In the genomic region with DNA sequence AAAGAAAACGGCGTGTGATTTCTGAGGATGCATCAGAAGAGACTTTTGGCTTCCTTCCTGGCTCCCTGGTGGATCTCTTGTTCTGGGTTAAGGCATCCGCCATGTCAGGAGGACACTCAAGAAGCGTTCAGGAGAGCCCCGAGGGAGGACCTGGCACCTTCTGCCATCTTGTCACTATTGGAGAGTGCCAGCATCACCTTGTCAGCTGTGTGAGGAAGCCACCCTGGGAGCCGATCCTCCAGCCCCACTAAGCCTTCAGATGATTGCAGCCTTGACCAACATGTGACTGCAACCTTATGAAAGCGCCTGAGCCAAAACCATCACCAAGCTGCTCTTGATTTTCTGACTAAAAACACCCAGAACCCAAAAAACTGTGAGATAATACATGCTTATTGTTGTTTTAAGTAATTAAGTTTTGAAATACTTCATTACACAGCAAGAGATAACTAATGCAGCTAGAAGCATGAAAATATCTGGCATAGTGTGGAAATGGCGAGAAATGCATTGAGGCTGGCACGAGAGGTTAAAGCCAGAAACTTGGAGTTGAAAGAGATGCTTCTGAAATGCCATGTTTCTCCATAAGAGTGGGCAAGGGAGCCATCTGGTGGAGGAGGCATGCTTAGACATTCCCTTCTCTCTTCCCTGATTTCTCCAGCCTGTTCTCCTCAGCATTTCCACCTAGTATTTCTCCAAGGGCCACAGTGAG, we compare ENCODE assay signal across 7 cellular contexts. TPM values are rescaled to one million over a fixed set of nuclear protein-coding genes. Genes with fewer than 3 reads are reported as not detected.
DNase-seq lines count a peak whose midpoint lies in the region; ATAC-seq and TF ChIP-seq lines count a peak whose summit lies in the region.

No MANE protein-coding gene starts in this region.

- DNase-seq in GM12865 (ENCODE audit: low read depth) (peak; percentile 71), NCI-H1105 (lab: John Stamatoyannopoulos, UW) (peak; percentile 27), T-cell (peak in 26 of 34 experiments; percentile 13 to 59 (median 44)), body of pancreas (peak; percentile 74 to 82 (median 78)), inferior parietal cortex (ENCODE audit: extremely low spot score) (peak; percentile 95)
- DNase-seq in stimulated activated CD4-positive, alpha-beta T cell treated with anti-CD3 and anti-CD28 coated beads, Interleukin-15, amount 100 ng/mL, for 1 hour (ENCODE audit: low read depth in 1 of 2, low spot score in 1 of 2), result peak; percentile 10 to 13

- no peaks in the 10 kb centered on the region for H3K36me3 Mint-ChIP-seq in T-cell
- H3K36me3 Mint-ChIP-seq in stimulated activated memory B cell treated with anti-CD40 and anti-IgM and Interleukin-4, amounts not matched to agents 10 μg/mL and 1 μg/mL and 100 μg/mL, for 72 hours, result no peaks in the 10 kb centered on the region

- peaks cover 6% of the 10 kb centered on the region for H3K4me1 ChIP-seq in body of pancreas

- H3K27ac Mint-ChIP-seq in T-cell, result no peak overlapping the region
- no peak overlapping the region for H3K27ac Mint-ChIP-seq in stimulated activated memory B cell treated with anti-CD40 and anti-IgM and Interleukin-4, amounts not matched to agents 10 μg/mL and 1 μg/mL and 100 μg/mL, for 72 hours

- POLR2A ChIA-PET in T-cell (lab: Charles Lee), result no interaction called here

- H3K36me3 ChIP-seq in body of pancreas (replicated peaks in 1 of 2; ENCODE audit: insufficient read depth in 1 of 2, low read depth in 2 of 2), result no peaks in the 10 kb centered on the region

- ATAC-seq in T-cell (replicated peaks in 1 of 4), result peak; percentile 53 to 69 (median 60)
- ATAC-seq in body of pancreas, result peak; percentile 83
- ATAC-seq in stimulated activated memory B cell treated with anti-CD40 and anti-IgM and Interleukin-4, amounts not matched to agents 10 μg/mL and 1 μg/mL and 100 μg/mL, for 72 hours, result no peak

- H3K27me3 Mint-ChIP-seq in T-cell, result peaks cover 0 to 13% of the 10 kb centered on the region in 2 donors
- peaks cover 20% of the 10 kb centered on the region for H3K27me3 Mint-ChIP-seq in stimulated activated memory B cell treated with anti-CD40 and anti-IgM and Interleukin-4, amounts not matched to agents 10 μg/mL and 1 μg/mL and 100 μg/mL, for 72 hours

- peak; percentile 80 for TF ChIP-seq CTCF in GM12865 (IDR thresholded peaks at IDR 0.05; ENCODE audit: insufficient read depth, low read depth, low read length, missing control alignments)
- peak; percentile 59 to 94 (median 88) for TF ChIP-seq CTCF in body of pancreas (IDR thresholded peaks at IDR 0.05)

- intact Hi-C loops in body of pancreas (cut with DNase I), result no loop called here

- H3K4me3 Mint-ChIP-seq in T-cell, result no peak overlapping the region
- no peak overlapping the region for H3K4me3 Mint-ChIP-seq in stimulated activated memory B cell treated with anti-CD40 and anti-IgM and Interleukin-4, amounts not matched to agents 10 μg/mL and 1 μg/mL and 100 μg/mL, for 72 hours

- H3K4me1 Mint-ChIP-seq in T-cell, result peaks cover 6 to 11% (median 11%) of the 10 kb centered on the region in 3 donors
- H3K4me1 Mint-ChIP-seq in stimulated activated memory B cell treated with anti-CD40 and anti-IgM and Interleukin-4, amounts not matched to agents 10 μg/mL and 1 μg/mL and 100 μg/mL, for 72 hours, result peaks cover 11% of the 10 kb centered on the region

- 37 to 52% methylated on average over 9 of the region's 9 CpGs for WGBS in body of pancreas, 2 donors

- no peak overlapping the region for H3K4me3 ChIP-seq in GM12865 (ENCODE audit: low read depth, low read length)
- H3K4me3 ChIP-seq in body of pancreas, result no peak overlapping the region

- CTCF ChIA-PET in T-cell (lab: Charles Lee), result interaction anchor here (0.7 to 3.1 kb wide), 8 partner anchors 15 to 55 kb away, joined by 3 to 13 read pairs (median 7); a partner anchor contains a TSS

- no peak for TF ChIP-seq POLR2A in body of pancreas (IDR thresholded peaks at IDR 0.05)

- H3K27ac ChIP-seq in body of pancreas, result no peak overlapping the region

- no peaks in the 10 kb centered on the region for H3K27me3 ChIP-seq in body of pancreas

- H3K9me3 ChIP-seq in body of pancreas, result no peaks in the 10 kb centered on the region

- no peaks in the 10 kb centered on the region for H3K9me3 Mint-ChIP-seq in T-cell
- peaks cover 2% of the 10 kb centered on the region for H3K9me3 Mint-ChIP-seq in stimulated activated memory B cell treated with anti-CD40 and anti-IgM and Interleukin-4, amounts not matched to agents 10 μg/mL and 1 μg/mL and 100 μg/mL, for 72 hours

RNA-seq across cellular contexts. Expression of a gene that starts 5.4 kb away (rescaled TPM):
- total RNA-seq in T-cell (10 to 100 TPM; 57.6 to 68.0 (median 60.0) TPM), body of pancreas (10 to 100 TPM; 14.8 to 32.6 TPM)

RNA-seq across cellular contexts. Expression of a gene that starts 18.0 kb away (rescaled TPM):
- 1 to 10 TPM; 1.3 to 2.4 (median 1.5) TPM for total RNA-seq in T-cell
- total RNA-seq in body of pancreas, result 1 to 10 TPM; 4.3 to 6.5 TPM

RNA-seq across cellular contexts. Expression of a gene that starts 40.3 kb away (rescaled TPM):
- 1 to 10 TPM in 4 of 5 donors, under 1 TPM in 1; 0.76 to 3.1 (median 2.2) TPM for total RNA-seq in T-cell
- 100 to 1,000 TPM; 163 to 226 TPM for total RNA-seq in body of pancreas

RNA-seq across cellular contexts. Expression of a gene that starts 44.5 kb away (rescaled TPM):
- total RNA-seq in T-cell (10 to 100 TPM in 1 of 5 donors, 1 to 10 TPM in 4; 2.4 to 10.0 (median 3.6) TPM), body of pancreas (10 to 100 TPM in 1 of 2 donors, 1 to 10 TPM in 1; 5.7 to 14.8 TPM)

Comparison
In these comparisons a context has a peak if more than half of its experiments do, and no peak if none do; other contexts are left out.
1. DNase-seq: peak in every context shown above with its lines; median percentile 95 in inferior parietal cortex; 78 in body of pancreas; 71 in GM12865; 44 in T-cell; 27 in NCI-H1105; 12 in stimulated activated CD4-positive, alpha-beta T cell treated with anti-CD3 and anti-CD28 coated beads, Interleukin-15, amount 100 ng/mL, for 1 hour.
2. RNA of a gene that starts 40.3 kb away (total RNA-seq): 163 to 226 TPM in body of pancreas; 0.76 to 3.1 TPM in T-cell; every median in the first group is over 10 times any median in the second.